In genomic region chr12:132506328-132506727, GRCh38 we compare ENCODE assay signal across 8 cellular contexts. TPM values are rescaled to one million over a fixed set of nuclear protein-coding genes. Genes with fewer than 3 reads are reported as not detected.
DNase-seq lines count a peak whose midpoint lies in the region; ATAC-seq and TF ChIP-seq lines count a peak whose summit lies in the region.

No MANE protein-coding gene starts in this region.

- in situ Hi-C loops in G401 (cut with HindIII; ENCODE audit: low sequenced_read_pairs), result no loop called here

- no peaks in the 10 kb centered on the region for H3K36me3 Mint-ChIP-seq in nephron progenitor cell (ENCODE audit: low read depth)

- H3K4me1 Mint-ChIP-seq in nephron progenitor cell, result peaks cover 49% of the 10 kb centered on the region

- no peaks in the 10 kb centered on the region for H3K9me3 Mint-ChIP-seq in nephron progenitor cell

- H3K27me3 Mint-ChIP-seq in nephron progenitor cell (ENCODE audit: low read depth, poor library complexity), result no peaks in the 10 kb centered on the region

- H3K27ac Mint-ChIP-seq in nephron progenitor cell, result peak overlapping the region; percentile 51

- DNase-seq in AG04450 (ENCODE audit: low read depth, low spot score) (no peak), nephron progenitor cell (no peak), G401 (ENCODE audit: low spot score) (no peak), NCI-H2029 treated with DMSO at 0.1 percent for 48 hours (lab: John Stamatoyannopoulos, UW) (no peak)
- no peak for DNase-seq in central memory CD4-positive, alpha-beta T cell

- POLR2A ChIA-PET in AG04450 (lab: Yijun Ruan, JAX), result no interaction called here

- H3K36me3 ChIP-seq in HUES48 (ENCODE audit: control insufficient read depth, insufficient read depth, low read length), result peaks cover 4% of the 10 kb centered on the region; the same call in 1 of the 2 replicates

- H3K9ac ChIP-seq in HUES48 (ENCODE audit: low read depth, low read length), result no peak overlapping the region

- peaks cover 23% of the 10 kb centered on the region for H3K4me1 ChIP-seq in HUES48 (ENCODE audit: control insufficient read depth, insufficient read depth, low read length)

- H3K27ac ChIP-seq in AG04450 (ENCODE audit: low read depth, low read length), result peak overlapping the region; percentile 47
- peak overlapping the region; percentile 5 for H3K27ac ChIP-seq in HUES48 (ENCODE audit: low read depth, low read length)
- peak overlapping the region; percentile 47 for H3K27ac ChIP-seq in cingulate gyrus (ENCODE audit: low read depth, low read length)

- peak overlapping the region; percentile 25 for H3K4me3 ChIP-seq in AG04450 (ENCODE audit: low read depth, low read length)
- no peak overlapping the region for H3K4me3 ChIP-seq in HUES48 (ENCODE audit: low read depth, low read length)

- CTCF ChIA-PET in AG04450 (lab: Charles Lee), result interaction anchor here (0.6 to 1.3 kb wide), 2 partner anchors 10 to 91 kb away, joined by 3 to 5 read pairs; no protein-coding TSS in a partner anchor

- ATAC-seq in HG03342 (IDR thresholded peaks at IDR 0.05; ENCODE audit: unreplicated experiment), result no peak

- TF ChIP-seq CTCF in AG04450 (IDR thresholded peaks at IDR 0.05; ENCODE audit: low read depth, low read length), result no peak
- no peak for TF ChIP-seq CTCF in nephron progenitor cell (IDR thresholded peaks at IDR 0.05)

- H3K4me3 Mint-ChIP-seq in nephron progenitor cell, result peak overlapping the region; percentile 47

- H3K9me3 ChIP-seq in AG04450 (ENCODE audit: control insufficient read depth, insufficient read depth, low read length) (no peaks in the 10 kb centered on the region; the same call in 1 of the 2 replicates), HUES48 (ENCODE audit: control insufficient read depth, insufficient read depth, low read length) (no peaks in the 10 kb centered on the region)

- H3K27me3 ChIP-seq in AG04450 (ENCODE audit: control insufficient read depth, insufficient read depth, low read length), result no peaks in the 10 kb centered on the region
- no peaks in the 10 kb centered on the region for H3K27me3 ChIP-seq in HUES48 (ENCODE audit: control insufficient read depth, insufficient read depth, low read length)

RNA-seq across cellular contexts. Expression of gene FBRSL1, which starts 16.4 kb away (rescaled TPM):
- 1.1 and 1.5 TPM in 2 replicates for polyA plus RNA-seq in AG04450 (2011; rRNA removed)
- polyA minus RNA-seq in AG04450 (2011; rRNA and poly(A)+ RNA removed), result 0.91 and 1.1 TPM in 2 replicates
- total RNA-seq in G401 (2014; rRNA removed; shearing (Covaris generic)), result 9.5 and 10.2 TPM in 2 replicates
